In the genomic region with DNA sequence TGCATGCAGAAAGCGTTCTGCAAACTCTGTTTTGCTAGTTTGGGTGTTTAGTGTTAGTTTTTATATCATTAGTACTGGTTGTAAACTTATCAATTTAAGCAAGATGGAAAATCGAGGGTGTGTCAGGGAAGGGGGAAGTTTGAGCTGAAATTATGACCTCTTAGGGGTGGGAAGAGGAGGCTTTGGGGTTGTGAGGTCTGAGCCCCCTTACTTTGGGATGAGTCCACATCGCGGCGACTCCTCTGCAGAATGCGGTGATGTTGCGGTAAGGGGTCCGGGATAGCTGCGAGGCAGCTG, we compare ENCODE assay signal across 2 cellular contexts.
TF ChIP-seq lines count a peak whose summit lies in the region.

No MANE protein-coding gene starts in this region.

TF ChIP-seq in SK-N-SH, 30 proteins besides CTCF, POLR2A, EP300 and RAD21 (continued from another document):
- no peak for TF ChIP-seq USF2 (IDR thresholded peaks at IDR 0.05; ENCODE audit: borderline replicate concordance, low read depth, low read length)
- no peak for TF ChIP-seq YY1 (IDR thresholded peaks at IDR 0.05; ENCODE audit: low read depth)
- TF ChIP-seq, protein P1, sequence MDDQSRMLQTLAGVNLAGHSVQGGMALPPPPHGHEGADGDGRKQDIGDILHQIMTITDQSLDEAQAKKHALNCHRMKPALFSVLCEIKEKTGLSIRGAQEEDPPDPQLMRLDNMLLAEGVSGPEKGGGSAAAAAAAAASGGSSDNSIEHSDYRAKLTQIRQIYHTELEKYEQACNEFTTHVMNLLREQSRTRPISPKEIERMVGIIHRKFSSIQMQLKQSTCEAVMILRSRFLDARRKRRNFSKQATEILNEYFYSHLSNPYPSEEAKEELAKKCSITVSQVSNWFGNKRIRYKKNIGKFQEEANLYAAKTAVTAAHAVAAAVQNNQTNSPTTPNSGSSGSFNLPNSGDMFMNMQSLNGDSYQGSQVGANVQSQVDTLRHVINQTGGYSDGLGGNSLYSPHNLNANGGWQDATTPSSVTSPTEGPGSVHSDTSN (IDR thresholded peaks at IDR 0.05) = no peak; the same call in 1 of the 2 replicates
- TF ChIP-seq, protein P2, sequence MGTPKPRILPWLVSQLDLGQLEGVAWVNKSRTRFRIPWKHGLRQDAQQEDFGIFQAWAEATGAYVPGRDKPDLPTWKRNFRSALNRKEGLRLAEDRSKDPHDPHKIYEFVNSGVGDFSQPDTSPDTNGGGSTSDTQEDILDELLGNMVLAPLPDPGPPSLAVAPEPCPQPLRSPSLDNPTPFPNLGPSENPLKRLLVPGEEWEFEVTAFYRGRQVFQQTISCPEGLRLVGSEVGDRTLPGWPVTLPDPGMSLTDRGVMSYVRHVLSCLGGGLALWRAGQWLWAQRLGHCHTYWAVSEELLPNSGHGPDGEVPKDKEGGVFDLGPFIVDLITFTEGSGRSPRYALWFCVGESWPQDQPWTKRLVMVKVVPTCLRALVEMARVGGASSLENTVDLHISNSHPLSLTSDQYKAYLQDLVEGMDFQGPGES (IDR thresholded peaks at IDR 0.05; ENCODE audit: low read depth, low read length) = no peak
- no peak for TF ChIP-seq FOXJ3 (CRISPR knock-in tag; IDR thresholded peaks at IDR 0.05)
- no peak for TF ChIP-seq ELF1 (IDR thresholded peaks at IDR 0.05)

TF ChIP-seq in SK-N-SH treated with all-trans-retinoic acid at 6 μM for 48 hours, 23 proteins besides CTCF, POLR2A, EP300 and RAD21 (continued from another document):
- TF ChIP-seq ZNF70 (CRISPR knock-in tag; IDR thresholded peaks at IDR 0.05) (no peak), POU6F1 (CRISPR knock-in tag; IDR thresholded peaks at IDR 0.05; ENCODE audit: borderline replicate concordance, low read depth) (no peak), ZNF8 (CRISPR knock-in tag; IDR thresholded peaks at IDR 0.05) (no peak), ZFP3 (CRISPR knock-in tag; IDR thresholded peaks at IDR 0.05) (no peak), ESRRG (CRISPR knock-in tag; IDR thresholded peaks at IDR 0.05) (no peak), PPARA (CRISPR knock-in tag; IDR thresholded peaks at IDR 0.05; ENCODE audit: borderline replicate concordance) (no peak)
- TF ChIP-seq, protein P3, sequence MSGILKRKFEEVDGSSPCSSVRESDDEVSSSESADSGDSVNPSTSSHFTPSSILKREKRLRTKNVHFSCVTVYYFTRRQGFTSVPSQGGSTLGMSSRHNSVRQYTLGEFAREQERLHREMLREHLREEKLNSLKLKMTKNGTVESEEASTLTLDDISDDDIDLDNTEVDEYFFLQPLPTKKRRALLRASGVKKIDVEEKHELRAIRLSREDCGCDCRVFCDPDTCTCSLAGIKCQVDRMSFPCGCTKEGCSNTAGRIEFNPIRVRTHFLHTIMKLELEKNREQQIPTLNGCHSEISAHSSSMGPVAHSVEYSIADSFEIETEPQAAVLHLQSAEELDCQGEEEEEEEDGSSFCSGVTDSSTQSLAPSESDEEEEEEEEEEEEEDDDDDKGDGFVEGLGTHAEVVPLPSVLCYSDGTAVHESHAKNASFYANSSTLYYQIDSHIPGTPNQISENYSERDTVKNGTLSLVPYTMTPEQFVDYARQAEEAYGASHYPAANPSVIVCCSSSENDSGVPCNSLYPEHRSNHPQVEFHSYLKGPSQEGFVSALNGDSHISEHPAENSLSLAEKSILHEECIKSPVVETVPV (CRISPR knock-in tag; IDR thresholded peaks at IDR 0.05) = no peak
